In the genomic region with DNA sequence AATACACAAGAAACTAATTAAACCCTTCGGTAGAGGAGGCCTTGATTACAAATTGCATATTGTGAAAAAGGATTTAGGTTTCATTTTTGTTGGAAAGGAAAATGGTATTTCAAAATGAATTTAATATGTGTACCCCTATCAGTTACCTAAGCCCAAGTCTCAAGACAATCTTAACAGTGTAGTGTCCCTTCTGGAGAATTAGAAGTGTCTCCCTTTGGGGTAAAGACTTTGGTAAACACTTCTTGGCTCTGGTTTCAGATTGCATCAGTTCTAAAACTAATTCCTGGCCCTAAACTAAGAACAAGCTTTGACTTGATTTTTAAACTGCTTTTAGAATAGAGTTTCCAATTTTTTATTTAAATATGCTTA, we compare ENCODE assay signal across 11 cellular contexts. TPM values are rescaled to one million over a fixed set of nuclear protein-coding genes. Genes with fewer than 3 reads are reported as not detected.
DNase-seq lines count a peak whose midpoint lies in the region; ATAC-seq, FAIRE-seq and TF ChIP-seq lines count a peak whose summit lies in the region.
"Had no signal": no experiment of that assay in that cellular context is flagged by ENCODE, and none has a peak within 500 bp of the region (broad histone marks: within the 10 kb centered on the region; RNA-seq: fewer than 3 reads in every experiment).

No MANE protein-coding gene starts in this region.

- ATAC-seq in Right ventricle myocardium inferior: no peak
- ATAC-seq in HG03439 (IDR thresholded peaks at IDR 0.05; ENCODE audit: unreplicated experiment): no peak

- no peak for FAIRE-seq in small intestine (lab: Jason Lieb, UNC)

- DNase-seq in right atrium auricular region (ENCODE audit: low spot score): no peak
- no peak for DNase-seq in Right ventricle myocardium inferior (ENCODE audit: missing footprints)
- DNase-seq in fibroblast of gingiva (ENCODE audit: low read depth): peak; percentile 98
- no peak for DNase-seq in prostate gland (ENCODE audit: low spot score)
- DNase-seq in DMS53 treated with DMSO at 0.1 percent for 48 hours (lab: John Stamatoyannopoulos, UW; ENCODE audit: unreplicated experiment): no peak
- DNase-seq in stimulated activated CD4-positive, alpha-beta T cell treated with anti-CD3 and anti-CD28 coated beads, Interleukin-12 subunit alpha, Interleukin-12 subunit beta, amount 100 ng/mL, for 4 hours: no peak
- no peak for DNase-seq in small intestine
- DNase-seq: activated CD4-positive, alpha-beta memory T cell treated with anti-CD3 and anti-CD28 coated beads for 36 hours; hypothalamus; NCI-H1436 treated with DMSO at 0.1 percent for 48 hours had no signal

- H3K36me3 ChIP-seq in right atrium auricular region (no peaks in the 10 kb centered on the region), prostate gland (no peaks in the 10 kb centered on the region), small intestine (ENCODE audit: control insufficient read depth in 2 of 2, insufficient read depth in 2 of 2, low read length in 2 of 2) (no peaks in the 10 kb centered on the region)

- H3K4me1 ChIP-seq in right atrium auricular region: peaks cover 0 to 40% of the 10 kb centered on the region in 2 donors
- no peaks in the 10 kb centered on the region for H3K4me1 ChIP-seq in prostate gland (replicated peaks)
- peaks cover 0 to 4% of the 10 kb centered on the region in 2 donors for H3K4me1 ChIP-seq in small intestine (ENCODE audit: control insufficient read depth in 2 of 2, insufficient read depth in 1 of 2, low read depth in 1 of 2, low read length in 1 of 2)

- no peaks in the 10 kb centered on the region for H3K9me3 ChIP-seq in right atrium auricular region
- H3K9me3 ChIP-seq in prostate gland: no peaks in the 10 kb centered on the region
- H3K9me3 ChIP-seq in small intestine (ENCODE audit: control insufficient read depth, low read depth): no peaks in the 10 kb centered on the region

- H3K4me3 ChIP-seq in right atrium auricular region (no peak overlapping the region), prostate gland (no peak overlapping the region), small intestine (ENCODE audit: low read depth in 1 of 2, low read length in 2 of 2) (no peak overlapping the region)

- H3K27me3 ChIP-seq in right atrium auricular region (no peaks in the 10 kb centered on the region), prostate gland (replicated peaks; ENCODE audit: insufficient read depth) (no peaks in the 10 kb centered on the region), small intestine (ENCODE audit: control insufficient read depth in 2 of 2, insufficient read depth in 2 of 2, low read length in 2 of 2) (no peaks in the 10 kb centered on the region)

- 6% methylated on average over 1 of the region's 1 CpG for WGBS in prostate gland
- WGBS in small intestine, 3 donors: 61 to 77% (median 66%) methylated on average over 1 of the region's 1 CpG

- no peak for TF ChIP-seq POLR2A in prostate gland (IDR thresholded peaks at IDR 0.05)

- TF ChIP-seq CTCF in right atrium auricular region (IDR thresholded peaks at IDR 0.05) (no peak), prostate gland (IDR thresholded peaks at IDR 0.05) (no peak)

- intact Hi-C loops in Right ventricle myocardium inferior (cut with DNase I) (loop anchor here (5.0 kb wide), 1 partner anchor 91 kb away; no protein-coding TSS in a partner anchor), prostate gland (cut with DNase I) (loop anchor here (5.0 kb wide), 1 partner anchor 96 kb away; no protein-coding TSS in a partner anchor)

- peak overlapping the region; percentile 95 to 98 for H3K27ac ChIP-seq in right atrium auricular region
- H3K27ac ChIP-seq in prostate gland: peak overlapping the region; percentile 77 to 88
- H3K27ac ChIP-seq in small intestine (ENCODE audit: low read depth in 1 of 2, low read length in 1 of 2): no peak overlapping the region

RNA-seq across cellular contexts. Expression of gene STOM, which starts 3.3 kb away (rescaled TPM):
- total RNA-seq in right atrium auricular region: 100 to 1,000 TPM; 152 to 173 TPM
- 194 TPM for total RNA-seq in Right ventricle myocardium inferior
- total RNA-seq in prostate gland: 10 to 100 TPM; 64.3 to 85.1 TPM
- 100 to 1,000 TPM in 1 of 3 donors, 10 to 100 TPM in 2; 20.8 to 115 (median 73.2) TPM for polyA plus RNA-seq in small intestine

Comparison
In these comparisons a context has a peak if more than half of its experiments do, and no peak if none do; other contexts are left out.
1. H3K27ac ChIP-seq: peak in right atrium auricular region (2 of 2) and prostate gland (2 of 2); none in small intestine (0 of 2).